8 cellular contexts compared by ENCODE assay signal in the genomic region with DNA sequence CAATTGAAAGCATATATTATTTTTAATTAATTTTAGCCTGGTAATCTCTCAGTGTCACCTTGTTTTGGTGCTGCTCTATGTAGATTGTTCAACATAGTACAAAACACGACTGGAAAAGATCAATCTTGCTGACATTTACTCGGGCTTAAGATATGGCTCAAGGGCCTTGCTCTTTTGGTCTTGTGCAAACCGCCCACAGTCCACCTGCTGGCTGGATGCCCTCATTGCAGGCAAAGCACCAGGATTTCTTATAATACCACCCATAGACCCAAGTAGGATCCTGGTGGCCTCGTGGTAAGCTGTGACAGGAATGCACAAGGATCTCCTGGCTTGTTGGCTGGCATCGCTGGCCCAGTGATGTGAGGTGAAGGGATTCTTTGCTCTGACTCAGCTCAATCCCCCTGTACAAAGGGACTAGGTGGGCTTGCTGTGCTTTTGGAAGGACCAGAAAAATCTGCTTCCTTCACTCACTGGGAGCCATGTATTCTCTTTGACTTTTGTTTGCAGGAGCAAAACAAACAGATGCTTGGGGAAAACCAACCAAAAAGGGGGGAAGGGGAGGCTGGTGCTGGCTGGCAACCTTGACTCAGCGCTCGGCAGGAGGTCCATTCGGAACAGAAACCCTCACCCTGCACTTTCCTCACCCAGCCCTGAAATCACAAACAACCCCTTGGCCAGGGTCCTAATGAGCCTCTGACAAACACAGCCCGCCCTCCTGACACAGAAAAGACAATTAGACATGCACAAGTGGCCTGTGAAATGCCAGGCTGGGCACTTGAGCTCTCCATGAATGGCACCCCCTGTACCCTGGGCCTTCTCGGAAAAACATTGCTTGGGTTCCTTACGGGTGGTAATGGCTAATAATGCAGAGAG. TPM values are rescaled to one million over a fixed set of nuclear protein-coding genes. Genes with fewer than 3 reads are reported as not detected.
DNase-seq lines count a peak whose midpoint lies in the region; ATAC-seq lines count a peak whose summit lies in the region.

No MANE protein-coding gene starts in this region.

- no peak overlapping the region for H3K23ac ChIP-seq in mesendoderm (ENCODE audit: low read length)

- no peak overlapping the region for H3K9ac ChIP-seq in mesendoderm (ENCODE audit: low read length)

- H2BK15ac ChIP-seq in mesendoderm (replicated peaks; ENCODE audit: low read depth), result no peak overlapping the region

- no peak overlapping the region for H4K5ac ChIP-seq in mesendoderm (ENCODE audit: low read length)

- H3K27me3 ChIP-seq in mesendoderm (ENCODE audit: insufficient read depth, low read length, poor library complexity), result no peaks in the 10 kb centered on the region

- H3K18ac ChIP-seq in mesendoderm (ENCODE audit: low read length), result no peak overlapping the region

- no peak overlapping the region for H3K4me3 ChIP-seq in mesendoderm (ENCODE audit: low read length)

- no peaks in the 10 kb centered on the region for H3K79me2 ChIP-seq in mesendoderm (ENCODE audit: control insufficient read depth, insufficient read depth, low read length)

- H3K27me3 Mint-ChIP-seq in activated CD4-positive, alpha-beta T cell treated with anti-CD3 and anti-CD28 coated beads, Interleukin-2, amount 10 ng/mL, durations not matched to agents 7 days and 5 days, result no peaks in the 10 kb centered on the region

- peaks cover under 1% of the 10 kb centered on the region for H3K4me1 ChIP-seq in mesendoderm (ENCODE audit: control insufficient read depth, low read depth, low read length)

- no CpG with 5 or more reads among the region's 11 CpGs for WGBS in mesendoderm (ENCODE audit: extremely low coverage, insufficient coverage, low lambda C conversion rate)

- CTCF ChIA-PET in activated CD4-positive, alpha-beta T cell treated with anti-CD3 and anti-CD28 coated beads, Interleukin-2, amount 10 ng/mL, durations not matched to agents 7 days and 5 days (lab: Charles Lee), result interaction anchor here (0.6 to 1.0 kb wide), 3 partner anchors 27 to 75 kb away, joined by 3 to 4 read pairs (median 3); no protein-coding TSS in a partner anchor

- in situ Hi-C loops in ACHN (cut with HindIII; ENCODE audit: low pct_ligation_motif_present, low pct_unique_long_range_greater_than_20kb, low sequenced_read_pairs), result no loop called here

- H2BK120ac ChIP-seq in mesendoderm (ENCODE audit: low read depth, low read length), result no peak overlapping the region

- no peaks in the 10 kb centered on the region for H3K79me1 ChIP-seq in mesendoderm (ENCODE audit: low read length)

- no peak overlapping the region for H3K4ac ChIP-seq in mesendoderm (ENCODE audit: low read depth, low read length)

- no peak overlapping the region for H3K27ac Mint-ChIP-seq in activated CD4-positive, alpha-beta T cell treated with anti-CD3 and anti-CD28 coated beads, Interleukin-2, amount 10 ng/mL, durations not matched to agents 7 days and 5 days

- no peak overlapping the region for H3K4me3 Mint-ChIP-seq in activated CD4-positive, alpha-beta T cell treated with anti-CD3 and anti-CD28 coated beads, Interleukin-2, amount 10 ng/mL, durations not matched to agents 7 days and 5 days

- H3K27ac ChIP-seq in mesendoderm (ENCODE audit: low read depth, low read length), result no peak overlapping the region

- POLR2A ChIA-PET in activated CD4-positive, alpha-beta T cell treated with anti-CD3 and anti-CD28 coated beads, Interleukin-2, amount 10 ng/mL, durations not matched to agents 7 days and 5 days (lab: Charles Lee), result no interaction called here

- H2BK5ac ChIP-seq in mesendoderm (ENCODE audit: low read length), result no peak overlapping the region

- peaks cover 6% of the 10 kb centered on the region for H3K4me1 Mint-ChIP-seq in activated CD4-positive, alpha-beta T cell treated with anti-CD3 and anti-CD28 coated beads, Interleukin-2, amount 10 ng/mL, durations not matched to agents 7 days and 5 days

- no peaks in the 10 kb centered on the region for H3K9me3 Mint-ChIP-seq in activated CD4-positive, alpha-beta T cell treated with anti-CD3 and anti-CD28 coated beads, Interleukin-2, amount 10 ng/mL, durations not matched to agents 7 days and 5 days

- DNase-seq in ACHN (peak; percentile 75), HCEC 1CT (peak; percentile 17), NCI-H524 (lab: John Stamatoyannopoulos, UW) (peak; percentile 60 to 85), dermis blood vessel endothelial cell (peak; percentile 66), mesendoderm (peak; percentile 85)
- DNase-seq in activated CD4-positive, alpha-beta T cell treated with anti-CD3 and anti-CD28 coated beads, Interleukin-2, amount 10 ng/mL, durations not matched to agents 7 days and 5 days, result peak; percentile 79
- peak; percentile 36 to 52 for DNase-seq in stimulated activated CD8-positive, alpha-beta memory T cell treated with anti-CD3 and anti-CD28 coated beads, Interleukin-7, amount 100 ng/mL, for 4 hours (ENCODE audit: low read depth in 2 of 2)

- H3K4me2 ChIP-seq in mesendoderm (ENCODE audit: low read length), result no peak overlapping the region

- H3K56ac ChIP-seq in mesendoderm (ENCODE audit: low read length), result no peak overlapping the region

- H4K8ac ChIP-seq in mesendoderm (ENCODE audit: low read depth, low read length), result no peak overlapping the region

- no peaks in the 10 kb centered on the region for H3K36me3 ChIP-seq in mesendoderm (ENCODE audit: control insufficient read depth, insufficient read depth, low read length)

- no peak overlapping the region for H2AK5ac ChIP-seq in mesendoderm (ENCODE audit: low read length)

- ATAC-seq in GM21717 (IDR thresholded peaks at IDR 0.05; ENCODE audit: unreplicated experiment), result no peak

- no peaks in the 10 kb centered on the region for H3K36me3 Mint-ChIP-seq in activated CD4-positive, alpha-beta T cell treated with anti-CD3 and anti-CD28 coated beads, Interleukin-2, amount 10 ng/mL, durations not matched to agents 7 days and 5 days (ENCODE audit: low read depth)

RNA-seq across cellular contexts. Expression of gene MED9, which starts 36.6 kb away (rescaled TPM):
- 10 to 100 TPM; 14.3 to 14.6 TPM for total RNA-seq in activated CD4-positive, alpha-beta T cell treated with anti-CD3 and anti-CD28 coated beads, Interleukin-2, amount 10 ng/mL, durations not matched to agents 7 days and 5 days
- total RNA-seq in dermis blood vessel endothelial cell, result 12.3 and 13.1 TPM in 2 replicates
- 10.7 TPM for polyA plus RNA-seq in mesendoderm (2013, experiment 1 of 2)
- polyA plus RNA-seq in mesendoderm (2013, experiment 2 of 2), result 10.9 TPM

RNA-seq across cellular contexts. Expression of gene RASD1, which starts 56.0 kb away (rescaled TPM):
- total RNA-seq in activated CD4-positive, alpha-beta T cell treated with anti-CD3 and anti-CD28 coated beads, Interleukin-2, amount 10 ng/mL, durations not matched to agents 7 days and 5 days, result under 1 TPM; 0.29 to 0.42 TPM
- 6.3 and 12.8 TPM in 2 replicates for total RNA-seq in dermis blood vessel endothelial cell
- polyA plus RNA-seq in mesendoderm (2013, experiment 1 of 2), result 0.77 TPM
- polyA plus RNA-seq in mesendoderm (2013, experiment 2 of 2), result 0.66 TPM

Comparison
In these comparisons a context has a peak if more than half of its experiments do, and no peak if none do; other contexts are left out.
1. DNase-seq: peak in every context shown above with its lines; median percentile 85 in mesendoderm; 79 in activated CD4-positive, alpha-beta T cell treated with anti-CD3 and anti-CD28 coated beads, Interleukin-2, amount 10 ng/mL, durations not matched to agents 7 days and 5 days; 75 in ACHN; 72 in NCI-H524; 66 in dermis blood vessel endothelial cell; 44 in stimulated activated CD8-positive, alpha-beta memory T cell treated with anti-CD3 and anti-CD28 coated beads, Interleukin-7, amount 100 ng/mL, for 4 hours; 17 in HCEC 1CT.